ENCODE assay signal across 8 cellular contexts in the genomic region with DNA sequence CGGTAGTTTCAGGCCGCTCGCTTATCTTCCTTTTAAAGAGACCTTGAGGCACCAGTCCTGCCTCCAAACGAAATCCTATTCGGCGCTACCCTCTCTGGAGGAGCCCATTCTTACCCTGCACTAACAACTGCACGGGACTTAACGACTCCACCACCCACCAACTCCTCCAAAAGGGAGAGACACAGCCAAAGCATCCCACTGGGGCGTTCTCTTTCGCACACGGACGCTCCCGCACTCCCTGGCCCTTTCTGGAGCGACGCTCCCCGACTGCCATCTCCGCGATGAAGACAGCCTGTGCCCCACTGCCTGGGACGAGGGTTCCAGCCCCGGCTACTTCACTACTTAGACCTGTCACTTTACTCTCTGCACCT. TPM values are rescaled to one million over a fixed set of nuclear protein-coding genes. Genes with fewer than 3 reads are reported as not detected.
DNase-seq lines count a peak whose midpoint lies in the region; ATAC-seq, FAIRE-seq and TF ChIP-seq lines count a peak whose summit lies in the region.

No MANE protein-coding gene starts in this region.

- H3K79me2 ChIP-seq in SU-DHL-6 (ENCODE audit: insufficient read depth, low read length) (no peaks in the 10 kb centered on the region), osteoblast (ENCODE audit: insufficient read depth, low read length) (no peaks in the 10 kb centered on the region)

- H3K4me2 ChIP-seq in A549 (peak overlapping the region; percentile 71), SU-DHL-6 (ENCODE audit: low read depth, low read length, poor library complexity, severe bottlenecking) (peak overlapping the region; percentile 70), osteoblast (ENCODE audit: insufficient read depth, low read length) (peak overlapping the region; percentile 79)

- TF ChIP-seq CTCF in A549 (IDR thresholded peaks at IDR 0.05) = no peak
- TF ChIP-seq CTCF in SU-DHL-6 (IDR thresholded peaks at IDR 0.05; ENCODE audit: insufficient read depth, low read length, poor library complexity, severe bottlenecking) = no peak
- TF ChIP-seq CTCF in fibroblast of mammary gland (conservative IDR thresholded peaks at IDR 0.05; ENCODE audit: control insufficient read depth, insufficient read depth, low read depth, low read length) = no peak
- no peak for TF ChIP-seq CTCF in osteoblast (IDR thresholded peaks at IDR 0.05; ENCODE audit: extremely low read depth, low read depth, low read length)

- H3K4me1 ChIP-seq in A549 = 0 out of 3 replicates have a peak, but pooled peaks cover 6% of the 10 kb centered on the region
- peaks cover 18% of the 10 kb centered on the region for H3K4me1 ChIP-seq in osteoblast (ENCODE audit: insufficient read depth, low read length)

- peak in 1 of 2 experiments; percentile 3 for DNase-seq in A549 (ENCODE audit: low read depth in 1 of 2, low spot score in 1 of 2)
- DNase-seq in fibroblast of mammary gland (ENCODE audit: low read depth) = peak; percentile 30
- no peak for DNase-seq in osteoblast (ENCODE audit: insufficient read length, low spot score, missing footprints)
- DNase-seq in AG20443 (ENCODE audit: low spot score) = no peak
- DNase-seq in NCI-H446 treated with DMSO at 0.1 percent for 48 hours (lab: John Stamatoyannopoulos, UW) = no peak
- no peak for DNase-seq in NCI-H82 (lab: John Stamatoyannopoulos, UW)

- H3K27ac ChIP-seq in A549 = peak overlapping the region; percentile 84 to 97
- H3K27ac ChIP-seq in SU-DHL-6 (ENCODE audit: low read depth, low read length) = no peak overlapping the region
- peak overlapping the region; percentile 84 for H3K27ac ChIP-seq in osteoblast (ENCODE audit: low read depth, low read length)

- H3K36me3 ChIP-seq in SU-DHL-6 (ENCODE audit: low read length) (no peaks in the 10 kb centered on the region), osteoblast (ENCODE audit: insufficient read depth, low read length) (no peaks in the 10 kb centered on the region)

- H3K9me2 ChIP-seq in SU-DHL-6 (replicated peaks; ENCODE audit: insufficient read depth, low read length) = no peaks in the 10 kb centered on the region

- ATAC-seq in A549 (peak in 1 of 2 experiments; percentile 9; a peak in 3 of 6 replicates), GM21360 (IDR thresholded peaks at IDR 0.05; ENCODE audit: unreplicated experiment) (peak; percentile 3)

- H3K9me3 ChIP-seq in A549 (no peaks in the 10 kb centered on the region), SU-DHL-6 (ENCODE audit: insufficient read depth, low read length) (no peaks in the 10 kb centered on the region), osteoblast (ENCODE audit: low read depth, low read length) (no peaks in the 10 kb centered on the region)

- peak overlapping the region; percentile 98 for H2AFZ ChIP-seq in SU-DHL-6 (ENCODE audit: low read depth, low read length, severe bottlenecking)
- H2AFZ ChIP-seq in osteoblast (ENCODE audit: low read length) = peak overlapping the region; percentile 94

- H3K27me3 ChIP-seq in SU-DHL-6 (ENCODE audit: low read length) (no peaks in the 10 kb centered on the region), osteoblast (ENCODE audit: insufficient read depth, low read length) (no peaks in the 10 kb centered on the region)

- POLR2A ChIA-PET in A549 (lab: Yijun Ruan, JAX) = interaction anchor here (1.0 kb wide), 1 partner anchor 9 kb away, joined by 3 read pairs; no protein-coding TSS in a partner anchor

- 73% methylated on average over 20 of the region's 20 CpGs for WGBS in A549 (ENCODE audit: missing lambda C conversion rate)

- TF ChIP-seq RAD21 in A549 (conservative IDR thresholded peaks at IDR 0.05 in 1 of 2, IDR thresholded peaks at IDR 0.05 in 1 of 2) = no peak

- CTCF ChIA-PET in A549 (lab: Yijun Ruan, JAX) = interaction anchor here (1.0 to 1.6 kb wide), 2 partner anchors 47 to 399 kb away, joined by 3 read pairs; no protein-coding TSS in a partner anchor

- no peak for FAIRE-seq in A549 (lab: Jason Lieb, UNC)

- H4K20me1 ChIP-seq in SU-DHL-6 (ENCODE audit: low read depth, low read length) = no peaks in the 10 kb centered on the region
- H4K20me1 ChIP-seq in osteoblast (ENCODE audit: insufficient read depth, low read length) = no peaks in the 10 kb centered on the region

- H3F3A ChIP-seq in SU-DHL-6 (ENCODE audit: insufficient read depth) = no peaks in the 10 kb centered on the region

- TF ChIP-seq EP300 in A549 (IDR thresholded peaks at IDR 0.05) = no peak

- no peak for TF ChIP-seq POLR2A in A549 (IDR thresholded peaks at IDR 0.05; ENCODE audit: low read length)

- peak overlapping the region; percentile 53 for H3K9ac ChIP-seq in SU-DHL-6 (ENCODE audit: low read length)

- peak overlapping the region; percentile 64 for H3K4me3 ChIP-seq in A549
- peak overlapping the region; percentile 52 for H3K4me3 ChIP-seq in SU-DHL-6 (ENCODE audit: insufficient read depth, low read length, poor library complexity, severe bottlenecking)
- peak overlapping the region; percentile 75 for H3K4me3 ChIP-seq in fibroblast of mammary gland (ENCODE audit: control insufficient read depth, low read depth, low read length)
- H3K4me3 ChIP-seq in osteoblast (ENCODE audit: insufficient read depth, low read length) = peak overlapping the region; percentile 82

TF ChIP-seq in A549, 52 proteins besides CTCF, POLR2A, EP300 and RAD21:
- no peak for TF ChIP-seq FOSB (CRISPR knock-in tag; IDR thresholded peaks at IDR 0.05)
- no peak for TF ChIP-seq ESRRA (IDR thresholded peaks at IDR 0.05; ENCODE audit: borderline replicate concordance, low read length)
- no peak for TF ChIP-seq CBX2 (IDR thresholded peaks at IDR 0.05; ENCODE audit: borderline replicate concordance, low read depth)
- no peak for TF ChIP-seq ZFP36 (IDR thresholded peaks at IDR 0.05; ENCODE audit: borderline replicate concordance, partially characterized antibody)
- TF ChIP-seq POLR2AphosphoS2 (conservative IDR thresholded peaks at IDR 0.05; ENCODE audit: low read length) = no peak
- TF ChIP-seq, protein P1, sequence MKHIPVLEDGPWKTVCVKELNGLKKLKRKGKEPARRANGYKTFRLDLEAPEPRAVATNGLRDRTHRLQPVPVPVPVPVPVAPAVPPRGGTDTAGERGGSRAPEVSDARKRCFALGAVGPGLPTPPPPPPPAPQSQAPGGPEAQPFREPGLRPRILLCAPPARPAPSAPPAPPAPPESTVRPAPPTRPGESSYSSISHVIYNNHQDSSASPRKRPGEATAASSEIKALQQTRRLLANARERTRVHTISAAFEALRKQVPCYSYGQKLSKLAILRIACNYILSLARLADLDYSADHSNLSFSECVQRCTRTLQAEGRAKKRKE (CRISPR knock-in tag; IDR thresholded peaks at IDR 0.05; ENCODE audit: low read depth) = no peak
- TF ChIP-seq, protein P2, sequence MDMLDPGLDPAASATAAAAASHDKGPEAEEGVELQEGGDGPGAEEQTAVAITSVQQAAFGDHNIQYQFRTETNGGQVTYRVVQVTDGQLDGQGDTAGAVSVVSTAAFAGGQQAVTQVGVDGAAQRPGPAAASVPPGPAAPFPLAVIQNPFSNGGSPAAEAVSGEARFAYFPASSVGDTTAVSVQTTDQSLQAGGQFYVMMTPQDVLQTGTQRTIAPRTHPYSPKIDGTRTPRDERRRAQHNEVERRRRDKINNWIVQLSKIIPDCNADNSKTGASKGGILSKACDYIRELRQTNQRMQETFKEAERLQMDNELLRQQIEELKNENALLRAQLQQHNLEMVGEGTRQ (IDR thresholded peaks at IDR 0.05) = no peak

RNA-seq across cellular contexts. Expression of a gene that starts 0.6 kb away (rescaled TPM):
- 37.3 and 38.3 TPM in 2 replicates for polyA plus RNA-seq in A549 (2011; rRNA removed)
- polyA plus RNA-seq in A549 (2012; cell fraction: cytosol; rRNA removed) = 4.6 and 5.5 TPM in 2 replicates
- polyA plus RNA-seq in A549 (2012; cell fraction: nucleus; rRNA removed) = 6.9 and 15.2 TPM in 2 replicates
- polyA plus RNA-seq in A549 (2017; fragmentation: RNase III; extraction: RNeasy Plus Mini Kit Qiagen cat#74134 plus additional on column Dnase treatment) = 12.3 to 15.8 TPM (median 15.5 TPM) in 3 replicates
- 18.2 and 20.1 TPM in 2 replicates for polyA minus RNA-seq in A549 (2011; rRNA and poly(A)+ RNA removed)
- 17.0 and 23.6 TPM in 2 replicates for total RNA-seq in osteoblast

RNA-seq across cellular contexts. Expression of a gene that starts 12.6 kb away (rescaled TPM):
- polyA plus RNA-seq in A549 (2011; rRNA removed) (0.03 TPM in 2 replicates), A549 (2017; fragmentation: RNase III; extraction: RNeasy Plus Mini Kit Qiagen cat#74134 plus additional on column Dnase treatment) (not detected in 3 replicates)
- polyA plus RNA-seq in A549 (2012; cell fraction: cytosol; rRNA removed) = under 0.01 TPM in 1 of 2 replicates, not detected in the other
- polyA plus RNA-seq in A549 (2012; cell fraction: nucleus; rRNA removed) = not detected in 2 replicates
- polyA minus RNA-seq in A549 (2011; rRNA and poly(A)+ RNA removed) = not detected in 2 replicates
- under 0.01 TPM in 2 replicates for total RNA-seq in osteoblast
